Comparison of ENCODE assay signal across 28 cellular contexts in the genomic region with DNA sequence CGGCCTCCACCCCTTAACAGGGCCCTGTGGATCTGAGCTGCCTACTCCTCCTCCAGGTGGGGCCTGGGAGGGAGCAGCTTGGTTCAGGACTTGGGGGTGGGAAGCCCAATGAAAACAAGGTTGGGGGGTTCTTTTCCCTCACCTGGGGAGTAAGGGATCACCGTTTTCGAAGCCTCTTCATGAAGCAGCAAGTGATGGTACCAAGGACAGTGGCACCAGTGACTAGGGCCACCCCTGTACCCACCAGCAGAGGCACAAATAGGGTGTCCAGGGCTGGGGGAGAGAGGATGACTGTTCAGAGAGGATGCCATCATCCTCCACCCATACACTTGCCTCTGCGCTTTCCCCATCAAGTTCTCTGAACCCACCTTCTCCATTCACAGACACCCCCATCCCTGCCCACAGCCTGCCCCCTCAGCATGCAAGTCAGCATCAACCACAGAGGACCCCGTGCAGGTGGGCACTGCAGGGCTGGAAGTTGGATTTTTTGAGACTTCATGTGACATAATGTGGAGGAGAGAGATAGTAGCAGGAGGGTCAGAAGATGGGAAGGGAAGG. TPM values are rescaled to one million over a fixed set of nuclear protein-coding genes. Genes with fewer than 3 reads are reported as not detected.
"Had no signal": no experiment of that assay in that cellular context is flagged by ENCODE, and none has a peak within 500 bp of the region (broad histone marks: within the 10 kb centered on the region; RNA-seq: fewer than 3 reads in every experiment).

No MANE protein-coding gene starts in this region.

- H3K36me3 Mint-ChIP-seq: type B pancreatic cell had no signal

- H3K4me3 Mint-ChIP-seq: activated naive CD8-positive, alpha-beta T cell treated with anti-CD3 and anti-CD28 coated beads, Interleukin-2, amount 50 U/mL, for 24 hours; effector memory CD8-positive, alpha-beta T cell; nephron progenitor cell; stimulated activated naive B cell treated with anti-CD40 and anti-IgM and Interleukin-4, amounts not matched to agents 10 μg/mL and 1 μg/mL and 100 μg/mL, for 72 hours; type B pancreatic cell had no signal

- H3K27ac Mint-ChIP-seq: activated naive CD8-positive, alpha-beta T cell treated with anti-CD3 and anti-CD28 coated beads, Interleukin-2, amount 50 U/mL, for 24 hours; nephron progenitor cell; stimulated activated naive B cell treated with anti-CD40 and anti-IgM and Interleukin-4, amounts not matched to agents 10 μg/mL and 1 μg/mL and 100 μg/mL, for 72 hours; type B pancreatic cell had no signal

- H3K9me3 Mint-ChIP-seq: activated naive CD8-positive, alpha-beta T cell treated with anti-CD3 and anti-CD28 coated beads, Interleukin-2, amount 50 U/mL, for 24 hours; brain; effector memory CD8-positive, alpha-beta T cell; nephron progenitor cell; stimulated activated naive B cell treated with anti-CD40 and anti-IgM and Interleukin-4, amounts not matched to agents 10 μg/mL and 1 μg/mL and 100 μg/mL, for 72 hours; type B pancreatic cell had no signal

- H3K9me3 ChIP-seq: mucosa of descending colon, right lobe of liver, thoracic aorta had no signal

- H3K4me3 ChIP-seq: hepatocyte, mucosa of descending colon, right lobe of liver, thoracic aorta had no signal

- H3K27me3 Mint-ChIP-seq: activated naive CD8-positive, alpha-beta T cell treated with anti-CD3 and anti-CD28 coated beads, Interleukin-2, amount 50 U/mL, for 24 hours; effector memory CD8-positive, alpha-beta T cell; stimulated activated naive B cell treated with anti-CD40 and anti-IgM and Interleukin-4, amounts not matched to agents 10 μg/mL and 1 μg/mL and 100 μg/mL, for 72 hours; type B pancreatic cell had no signal

- H2AFZ ChIP-seq: hepatocyte had no signal

- ATAC-seq: activated naive CD8-positive, alpha-beta T cell treated with anti-CD3 and anti-CD28 coated beads, Interleukin-2, amount 50 U/mL, for 24 hours; effector memory CD8-positive, alpha-beta T cell; esophagus mucosa; mucosa of descending colon; right lobe of liver; stimulated activated naive B cell treated with anti-CD40 and anti-IgM and Interleukin-4, amounts not matched to agents 10 μg/mL and 1 μg/mL and 100 μg/mL, for 72 hours had no signal

- H3K4me2 ChIP-seq: hepatocyte had no signal

- DNase-seq: activated CD4-positive, alpha-beta T cell treated with anti-CD3 and anti-CD28 coated beads, Interleukin-2, amount 50 U/mL, for 48 hours; activated CD4-positive, CD25-positive, alpha-beta regulatory T cell treated with anti-CD3 and anti-CD28 coated beads, Interleukin-2, amount 50 U/mL, for 72 hours; activated effector memory CD4-positive, alpha-beta T cell treated with Interleukin-2 at 50 U/mL for 16 hours; activated naive CD4-positive, alpha-beta T cell treated with anti-CD3 and anti-CD28 coated beads, Interleukin-2, amount 50 U/mL, for 16 hours; activated naive CD8-positive, alpha-beta T cell treated with anti-CD3 and anti-CD28 coated beads, Interleukin-2, amount 50 U/mL, for 24 hours; activated T-cell treated with anti-CD3 and anti-CD28 coated beads, Interleukin-2, amount 50 U/mL, for 48 hours; aorta; central memory CD4-positive, alpha-beta T cell; effector memory CD8-positive, alpha-beta T cell; foreskin melanocyte; mesendoderm; nephron progenitor cell; right lobe of liver; small intestine; stimulated activated CD4-positive, alpha-beta T cell treated with anti-CD3 and anti-CD28 coated beads, Interleukin-15, amount 100 ng/mL, for 24 hours; stimulated activated naive B cell treated with anti-CD40 and anti-IgM and Interleukin-4, amounts not matched to agents 10 μg/mL and 1 μg/mL and 100 μg/mL, for 72 hours; T-helper 1 cell; WERI-Rb-1 had no signal

- H3K27me3 ChIP-seq: hepatocyte, right lobe of liver had no signal

- H3K27ac ChIP-seq: hepatocyte, right lobe of liver, thoracic aorta, WERI-Rb-1 had no signal

RNA-seq across cellular contexts. Expression of a gene that starts 10.4 kb away (rescaled TPM):
- total RNA-seq: activated CD8-positive, alpha-beta memory T cell treated with anti-CD3 and anti-CD28 coated beads for 36 hours; aorta; dermis microvascular lymphatic vessel endothelial cell; endothelial cell of umbilical vein; esophagus mucosa; hepatocyte; liver; right lobe of liver had no signal
- polyA plus RNA-seq: aorta, endothelial cell of umbilical vein, hepatocyte, liver had no signal

RNA-seq across cellular contexts. Expression of a gene that starts 21.8 kb away (rescaled TPM):
- total RNA-seq: activated CD8-positive, alpha-beta memory T cell treated with anti-CD3 and anti-CD28 coated beads for 36 hours; dermis microvascular lymphatic vessel endothelial cell; endothelial cell of umbilical vein; esophagus mucosa; hepatocyte; thoracic aorta had no signal
- polyA plus RNA-seq: endothelial cell of umbilical vein, hepatocyte had no signal

RNA-seq across cellular contexts. Expression of a gene that starts 23.8 kb away (rescaled TPM):
- total RNA-seq: activated CD8-positive, alpha-beta memory T cell treated with anti-CD3 and anti-CD28 coated beads for 36 hours; dermis microvascular lymphatic vessel endothelial cell; endothelial cell of umbilical vein had no signal
- polyA plus RNA-seq: endothelial cell of umbilical vein had no signal

RNA-seq across cellular contexts. Expression of a gene that starts 59.7 kb away (rescaled TPM):
- total RNA-seq: activated CD8-positive, alpha-beta memory T cell treated with anti-CD3 and anti-CD28 coated beads for 36 hours; dermis microvascular lymphatic vessel endothelial cell; endothelial cell of umbilical vein; esophagus mucosa; liver; right lobe of liver had no signal
- polyA plus RNA-seq: endothelial cell of umbilical vein, liver had no signal
